ENCODE assay signal across 13 cellular contexts in genomic region chr13:110410906-110411305, GRCh38.
DNase-seq lines count a peak whose midpoint lies in the region; ATAC-seq and TF ChIP-seq lines count a peak whose summit lies in the region.
"Had no signal": no experiment of that assay in that cellular context is flagged by ENCODE, and none has a peak within 500 bp of the region (broad histone marks: within the 10 kb centered on the region; RNA-seq: fewer than 3 reads in every experiment).

No MANE protein-coding gene starts in this region.

- H3K27ac Mint-ChIP-seq in activated naive CD4-positive, alpha-beta T cell treated with anti-CD3 and anti-CD28 coated beads, Interleukin-2, amount 50 U/mL, for 72 hours = no peak overlapping the region

- H4K20me1 ChIP-seq in fibroblast of lung (ENCODE audit: control insufficient read depth, extremely low read depth, insufficient read depth, low read length) = no peaks in the 10 kb centered on the region

- H3K27ac ChIP-seq in right atrium auricular region (peak overlapping the region; percentile 93), fibroblast of lung (ENCODE audit: insufficient read depth, low read length) (peak overlapping the region; percentile 75), prostate gland (peak overlapping the region; percentile 75 to 80)

- H3K36me3 ChIP-seq in right atrium auricular region (no peaks in the 10 kb centered on the region), fibroblast of lung (ENCODE audit: control insufficient read depth, insufficient read depth, low read length) (no peaks in the 10 kb centered on the region), prostate gland (no peaks in the 10 kb centered on the region)

- H3K4me1 ChIP-seq in right atrium auricular region = peaks cover 0 to 92% of the 10 kb centered on the region in 2 donors
- peaks cover 56% of the 10 kb centered on the region for H3K4me1 ChIP-seq in fibroblast of lung (ENCODE audit: control insufficient read depth, extremely low read depth, insufficient read depth, low read length)
- no peaks in the 10 kb centered on the region for H3K4me1 ChIP-seq in prostate gland (replicated peaks)

- H3K79me2 ChIP-seq in fibroblast of lung (ENCODE audit: control insufficient read depth, insufficient read depth, low read length) = peaks cover 8% of the 10 kb centered on the region

- no peak overlapping the region for H3K4me2 ChIP-seq in fibroblast of lung (ENCODE audit: extremely low read depth, insufficient read depth, low read length)

- H3K9me3 Mint-ChIP-seq in activated naive CD4-positive, alpha-beta T cell treated with anti-CD3 and anti-CD28 coated beads, Interleukin-2, amount 50 U/mL, for 72 hours = no peaks in the 10 kb centered on the region

- TF ChIP-seq CTCF in right atrium auricular region (IDR thresholded peaks at IDR 0.05) (no peak), fibroblast of lung (conservative IDR thresholded peaks at IDR 0.05 in 1 of 2, IDR thresholded peaks at IDR 0.05 in 1 of 2; ENCODE audit: low read depth in 1 of 2, low read length in 2 of 2) (no peak), prostate gland (IDR thresholded peaks at IDR 0.05) (no peak)

- TF ChIP-seq POLR2A in prostate gland (IDR thresholded peaks at IDR 0.05) = no peak

- no peak for ATAC-seq in activated naive CD4-positive, alpha-beta T cell treated with anti-CD3 and anti-CD28 coated beads, Interleukin-2, amount 50 U/mL, for 72 hours
- ATAC-seq: K562 had no signal

- H3K27me3 ChIP-seq in right atrium auricular region (no peaks in the 10 kb centered on the region), fibroblast of lung (ENCODE audit: control insufficient read depth, insufficient read depth, low read length) (no peaks in the 10 kb centered on the region), prostate gland (replicated peaks; ENCODE audit: insufficient read depth) (no peaks in the 10 kb centered on the region)

- H2AFZ ChIP-seq in fibroblast of lung (ENCODE audit: low read length) = no peak overlapping the region

- no peak for DNase-seq in right atrium auricular region (ENCODE audit: low spot score)
- DNase-seq in cardiac septum (ENCODE audit: low spot score) = no peak
- DNase-seq in fibroblast of lung (ENCODE audit: low read depth in 2 of 2) = no peak
- DNase-seq in prostate gland (ENCODE audit: low spot score) = no peak
- no peak for DNase-seq in NCI-H1694 treated with DMSO at 0.1 percent for 48 hours (lab: John Stamatoyannopoulos, UW)
- no peak for DNase-seq in activated naive CD4-positive, alpha-beta T cell treated with anti-CD3 and anti-CD28 coated beads, Interleukin-2, amount 50 U/mL, for 72 hours (ENCODE audit: low spot score in 2 of 2)
- no peak for DNase-seq in activated CD4-positive, alpha-beta T cell treated with anti-CD3 and anti-CD28 coated beads, Interleukin-2, amount 50 U/mL, for 4 hours
- DNase-seq in NCI-H446 (lab: John Stamatoyannopoulos, UW) = no peak
- DNase-seq: activated CD8-positive, alpha-beta memory T cell treated with anti-CD3 and anti-CD28 coated beads, Interleukin-2, amount 50 U/mL, for 4 hours; hippocampal formation; NCI-H187; SK-N-SH had no signal

- H3K9ac ChIP-seq in fibroblast of lung (ENCODE audit: insufficient read depth, low read length) = no peak overlapping the region

- WGBS in prostate gland = 73% methylated on average over 10 of the region's 10 CpGs

- intact Hi-C loops in cardiac septum (cut with DNase I) (no loop called here), prostate gland (cut with DNase I) (loop anchor here (5.0 kb wide), 4 partner anchors 69 to 179 kb away; partner anchors contain the start of genes COL4A1 and COL4A2)

- H3K4me3 ChIP-seq in right atrium auricular region = no peak overlapping the region
- H3K4me3 ChIP-seq in fibroblast of lung (replicated peaks in 1 of 4; ENCODE audit: control extremely low read depth in 1 of 4, insufficient read depth in 1 of 4, low read depth in 3 of 4, low read length in 4 of 4) = no peak overlapping the region
- H3K4me3 ChIP-seq in prostate gland = no peak overlapping the region
- H3K4me3 ChIP-seq: K562 had no signal

- peaks cover 0 to 7% of the 10 kb centered on the region in 2 donors for H3K36me3 Mint-ChIP-seq in activated naive CD4-positive, alpha-beta T cell treated with anti-CD3 and anti-CD28 coated beads, Interleukin-2, amount 50 U/mL, for 72 hours

- H3K9me3 ChIP-seq in right atrium auricular region (no peaks in the 10 kb centered on the region), fibroblast of lung (ENCODE audit: control insufficient read depth, insufficient read depth, low read depth, low read length) (no peaks in the 10 kb centered on the region), prostate gland (no peaks in the 10 kb centered on the region)
- H3K9me3 ChIP-seq: SK-N-SH had no signal
